ENCODE assay signal across 8 cellular contexts in genomic region chr5:141475625-141476131, GRCh38. TPM values are rescaled to one million over a fixed set of nuclear protein-coding genes. Genes with fewer than 3 reads are reported as not detected.
DNase-seq lines count a peak whose midpoint lies in the region; ATAC-seq lines count a peak whose summit lies in the region.

Gene PCDHGC3 (plus strand): TSS chr5:141475966. CDS start chr5:141476117, 151 bp downstream.

- DNase-seq in CD4-positive, CD25-positive, alpha-beta regulatory T cell: peak in 1 of 3 donors; percentile 28
- peak; percentile 73 for DNase-seq in GM19240 (ENCODE audit: insufficient read length, low spot score)
- peak; percentile 61 for DNase-seq in NCI-H510A treated with DMSO at 0.1 percent for 48 hours (lab: John Stamatoyannopoulos, UW)
- peak; percentile 76 for DNase-seq in activated CD8-positive, alpha-beta memory T cell treated with anti-CD3 and anti-CD28 coated beads, Interleukin-2, amount 50 U/mL, for 48 hours
- peak; percentile 94 for DNase-seq in fibroblast of gingiva (ENCODE audit: low read depth)
- peak; percentile 92 for DNase-seq in stromal cell of bone marrow (ENCODE audit: low read depth)

- H3K9ac ChIP-seq in mucosa of rectum (ENCODE audit: low read depth in 1 of 2, low read length in 2 of 2): peak within 1 kb of the TSS; percentile 80 to 83

- H3K27me3 ChIP-seq in CD4-positive, CD25-positive, alpha-beta regulatory T cell (ENCODE audit: control insufficient read depth, insufficient read depth, low read length): peaks cover 47% of the 10 kb centered on the region
- H3K27me3 ChIP-seq in mucosa of rectum (ENCODE audit: control insufficient read depth in 2 of 2, insufficient read depth in 2 of 2, low read length in 2 of 2): peaks cover 0 to 7% of the 10 kb centered on the region in 2 donors

- no peaks in the 10 kb centered on the region for H3K36me3 ChIP-seq in CD4-positive, CD25-positive, alpha-beta regulatory T cell (ENCODE audit: control insufficient read depth, insufficient read depth, low read length)
- H3K36me3 ChIP-seq in mucosa of rectum (ENCODE audit: control insufficient read depth in 2 of 2, insufficient read depth in 2 of 2, low read length in 2 of 2): no peaks in the 10 kb centered on the region

- peaks cover 0 to 22% (median 10%) of the 10 kb centered on the region in 4 donors for H3K4me1 Mint-ChIP-seq in CD4-positive, CD25-positive, alpha-beta regulatory T cell

- peaks cover 67% of the 10 kb centered on the region for H3K27me3 Mint-ChIP-seq in CD4-positive, CD25-positive, alpha-beta regulatory T cell

- H3K9me3 ChIP-seq in CD4-positive, CD25-positive, alpha-beta regulatory T cell (ENCODE audit: control insufficient read depth in 2 of 2, low read length in 2 of 2): no peaks in the 10 kb centered on the region
- H3K9me3 ChIP-seq in mucosa of rectum (ENCODE audit: control insufficient read depth in 2 of 2, low read length in 2 of 2): no peaks in the 10 kb centered on the region

- H3K4me1 ChIP-seq in CD4-positive, CD25-positive, alpha-beta regulatory T cell (ENCODE audit: control insufficient read depth, insufficient read depth, low read length, poor library complexity, severe bottlenecking): peaks cover 17% of the 10 kb centered on the region
- H3K4me1 ChIP-seq in mucosa of rectum (ENCODE audit: control insufficient read depth in 2 of 2, insufficient read depth in 2 of 2, low read length in 2 of 2): peaks cover 23% of the 10 kb centered on the region in 2 donors

- H3K9me3 Mint-ChIP-seq in CD4-positive, CD25-positive, alpha-beta regulatory T cell: peaks cover 0 to 1% (median 0%) of the 10 kb centered on the region in 7 donors

- no peak within 1 kb of the TSS for H3K27ac ChIP-seq in CD4-positive, CD25-positive, alpha-beta regulatory T cell (ENCODE audit: insufficient read depth, low read length, poor library complexity, severe bottlenecking)
- H3K27ac ChIP-seq in mucosa of rectum (ENCODE audit: low read depth in 2 of 2, low read length in 2 of 2): peak within 1 kb of the TSS; percentile 73 to 76

- peak; percentile 58 to 59 for ATAC-seq in CD4-positive, CD25-positive, alpha-beta regulatory T cell (ENCODE audit: low read depth in 2 of 2)
- ATAC-seq in HG03354 (IDR thresholded peaks at IDR 0.05; ENCODE audit: poor library complexity, severe bottlenecking, unreplicated experiment): peak; percentile 97

- peak within 1 kb of the TSS; percentile 32 for H3K4me3 ChIP-seq in CD4-positive, CD25-positive, alpha-beta regulatory T cell (ENCODE audit: low read depth, low read length)
- H3K4me3 ChIP-seq in mucosa of rectum (ENCODE audit: low read length in 2 of 2): peak within 1 kb of the TSS; percentile 79 to 88

- no peaks in the 10 kb centered on the region for H3K36me3 Mint-ChIP-seq in CD4-positive, CD25-positive, alpha-beta regulatory T cell

- peak within 1 kb of the TSS; percentile 4 to 90 (median 81) for H3K4me3 Mint-ChIP-seq in CD4-positive, CD25-positive, alpha-beta regulatory T cell

- peak within 1 kb of the TSS in 1 of 3 donors; percentile 44 for H3K27ac Mint-ChIP-seq in CD4-positive, CD25-positive, alpha-beta regulatory T cell

RNA-seq across cellular contexts. Expression of gene PCDHGC3, which starts in this region (rescaled TPM):
- total RNA-seq in CD4-positive, CD25-positive, alpha-beta regulatory T cell: 0.35 TPM
- polyA plus RNA-seq in CD4-positive, CD25-positive, alpha-beta regulatory T cell: under 1 TPM in 1 of 4 donors, not detected in 3; 0.09 TPM

Comparison
In these comparisons a context has a peak if more than half of its experiments do, and no peak if none do; other contexts are left out.
1. Peak in ATAC-seq and H3K4me3 ChIP-seq in CD4-positive, CD25-positive, alpha-beta regulatory T cell; RNA of the gene not detected or under 1 TPM.